In the genomic region with DNA sequence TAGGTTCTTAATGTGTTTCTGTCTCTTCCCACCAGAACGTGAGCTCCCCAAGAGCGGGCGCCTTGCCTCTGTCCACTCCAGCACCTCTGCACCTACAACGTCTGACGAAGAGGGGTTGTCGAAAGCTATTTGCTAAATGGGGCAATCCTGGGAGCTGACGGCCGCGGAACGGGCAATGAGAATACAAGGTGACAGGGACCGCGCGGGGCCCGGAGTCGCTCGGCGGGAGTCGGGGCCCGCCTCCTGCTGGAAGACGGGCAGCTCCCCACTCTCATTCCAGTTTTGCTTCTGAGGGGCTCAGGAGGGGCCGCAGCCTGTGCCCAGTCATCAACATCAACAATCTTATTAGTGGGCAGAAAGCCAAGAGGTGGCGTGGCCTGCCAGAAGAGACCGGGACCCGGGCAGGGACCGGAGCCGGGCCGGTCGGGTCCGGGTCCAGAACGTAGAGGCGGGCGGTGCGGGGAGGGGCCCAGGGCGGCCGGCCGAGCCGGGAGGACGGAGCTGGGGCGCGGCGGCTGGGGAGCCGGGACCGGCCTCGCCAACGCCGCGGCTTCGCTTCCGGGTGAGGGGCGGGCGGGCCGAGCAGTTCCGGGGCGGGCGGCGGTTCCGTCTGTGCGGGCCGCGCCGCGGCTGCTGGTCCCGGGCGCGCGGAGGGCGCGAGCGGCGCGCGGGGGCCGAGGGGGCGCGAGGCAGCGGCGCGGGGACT, we compare ENCODE assay signal across 9 cellular contexts. TPM values are rescaled to one million over a fixed set of nuclear protein-coding genes. Genes with fewer than 3 reads are reported as not detected.
DNase-seq lines count a peak whose midpoint lies in the region; ATAC-seq, FAIRE-seq and TF ChIP-seq lines count a peak whose summit lies in the region.
"Had no signal": no experiment of that assay in that cellular context is flagged by ENCODE, and none has a peak within 500 bp of the region (broad histone marks: within the 10 kb centered on the region; RNA-seq: fewer than 3 reads in every experiment).

Gene MOSMO (plus strand): TSS at position 603 of the 706 bp plus-strand sequence. CDS start 191 bp downstream, outside the sequence.

- H3K4me3 Mint-ChIP-seq in CD14-positive monocyte (peak within 1 kb of the TSS; percentile 91 to 95), immature natural killer cell (peak within 1 kb of the TSS; percentile 86 to 92 (median 88))

- peak within 1 kb of the TSS; percentile 81 for H3K9ac ChIP-seq in mammary epithelial cell (ENCODE audit: insufficient read depth, low read length)

- H3K27ac Mint-ChIP-seq in CD14-positive monocyte, result peak within 1 kb of the TSS; percentile 60 to 85 (median 72)
- peak within 1 kb of the TSS; percentile 75 to 93 (median 80) for H3K27ac Mint-ChIP-seq in immature natural killer cell

- H3K27me3 Mint-ChIP-seq in CD14-positive monocyte (ENCODE audit: low read depth in 3 of 3) (peaks cover 5 to 19% (median 7%) of the 10 kb centered on the region in 3 donors), immature natural killer cell (ENCODE audit: low read depth in 3 of 3) (peaks cover 0 to 5% (median 0%) of the 10 kb centered on the region in 3 donors)

- TF ChIP-seq CTCF in CD14-positive monocyte (IDR thresholded peaks at IDR 0.05) (peak; percentile 8), mammary epithelial cell (conservative IDR thresholded peaks at IDR 0.05 in 1 of 2, IDR thresholded peaks at IDR 0.05 in 1 of 2; ENCODE audit: extremely low read depth in 1 of 2, insufficient read depth in 1 of 2, low read depth in 1 of 2, low read length in 2 of 2) (peak in 1 of 2 donors; percentile 14)

- no peaks in the 10 kb centered on the region for H4K20me1 ChIP-seq in mammary epithelial cell (ENCODE audit: insufficient read depth, low read length)

- peak within 1 kb of the TSS; percentile 83 for H3K27ac ChIP-seq in mammary epithelial cell (ENCODE audit: insufficient read depth, low read depth, low read length)
- H3K27ac ChIP-seq in small intestine (ENCODE audit: low read depth in 1 of 2, low read length in 1 of 2), result peak within 1 kb of the TSS; percentile 70 to 91

- DNase-seq in CD14-positive monocyte (ENCODE audit: low spot score), result peak; percentile 57
- peak; percentile 81 for DNase-seq in MG63
- DNase-seq in UCSD-AML1 (lab: John Stamatoyannopoulos, UW; ENCODE audit: unreplicated experiment), result peak; percentile 65
- DNase-seq in mammary epithelial cell, result peak; percentile 68
- DNase-seq in immature natural killer cell, result peak; percentile 61 to 69 (median 67)
- peak; percentile 65 for DNase-seq in small intestine

- dilution Hi-C loops in mammary epithelial cell (cut with HindIII; ENCODE audit: low sequenced_read_pairs), result no loop called here

- H2AFZ ChIP-seq in mammary epithelial cell (ENCODE audit: low read depth, low read length), result peak within 1 kb of the TSS; percentile 92

- peaks cover 62% of the 10 kb centered on the region for H3K79me2 ChIP-seq in mammary epithelial cell (ENCODE audit: insufficient read depth, low read length)

- H3K27me3 ChIP-seq in MG63, result no peaks in the 10 kb centered on the region; the same call in 1 of the 2 replicates
- H3K27me3 ChIP-seq in mammary epithelial cell (ENCODE audit: insufficient read depth, low read length), result no peaks in the 10 kb centered on the region
- H3K27me3 ChIP-seq in small intestine (ENCODE audit: control insufficient read depth in 2 of 2, insufficient read depth in 2 of 2, low read length in 2 of 2), result no peaks in the 10 kb centered on the region

- CTCF ChIA-PET in mammary epithelial cell (lab: Charles Lee; ENCODE audit: low non-redundant PET), result interaction anchor here (0.6 to 1.4 kb wide), 3 partner anchors 19 to 70 kb away, joined by 4 to 9 read pairs (median 8); no protein-coding TSS in a partner anchor

- WGBS in mammary epithelial cell (ENCODE audit: low coverage, missing lambda C conversion rate), result 0% methylated on average over 2 of the region's 78 CpGs
- WGBS in small intestine, 3 donors, result 0 to 1% (median 1%) methylated on average over 50 to 78 of the region's 78 CpGs

- H3K4me3 ChIP-seq in MG63 (peak within 1 kb of the TSS; percentile 96), mammary epithelial cell (replicated peaks in 1 of 3; ENCODE audit: insufficient read depth in 1 of 3, low read depth in 2 of 3, low read length in 3 of 3) (peak within 1 kb of the TSS; percentile 96 to 99 (median 97)), small intestine (ENCODE audit: low read depth in 1 of 2, low read length in 2 of 2) (peak within 1 kb of the TSS; percentile 95 to 96)

- in situ Hi-C loops in mammary epithelial cell (cut with MboI; ENCODE audit: low sequenced_read_pairs in 2 of 2), result loop anchor here in 1 of 2 donors (5.0 kb wide), 1 partner anchor 65 kb away; no protein-coding TSS in a partner anchor

- TSS peak; percentile 51 for BruUV-seq in mammary epithelial cell (replicated peaks; lab: Mats Ljungman, UMichigan)

- no peaks in the 10 kb centered on the region for H3K9me3 ChIP-seq in MG63
- H3K9me3 ChIP-seq in mammary epithelial cell (replicated peaks; ENCODE audit: insufficient read depth, low read length), result no peaks in the 10 kb centered on the region
- no peaks in the 10 kb centered on the region for H3K9me3 ChIP-seq in small intestine (ENCODE audit: control insufficient read depth, low read depth)

- no peak for FAIRE-seq in small intestine (lab: Jason Lieb, UNC)
- FAIRE-seq: colon had no signal

- H3K9me3 Mint-ChIP-seq in CD14-positive monocyte (no peaks in the 10 kb centered on the region), immature natural killer cell (no peaks in the 10 kb centered on the region)

- H3K36me3 Mint-ChIP-seq in CD14-positive monocyte (peaks cover 0 to 2% of the 10 kb centered on the region in 2 donors), immature natural killer cell (no peaks in the 10 kb centered on the region)

- peak within 1 kb of the TSS; percentile 89 for H3K4me2 ChIP-seq in mammary epithelial cell (ENCODE audit: insufficient read depth, low read depth, low read length)

- H3K4me1 ChIP-seq in mammary epithelial cell (ENCODE audit: insufficient read depth, low read length), result peaks cover 30% of the 10 kb centered on the region
- H3K4me1 ChIP-seq in small intestine (ENCODE audit: control insufficient read depth in 2 of 2, insufficient read depth in 1 of 2, low read depth in 1 of 2, low read length in 1 of 2), result peaks cover 2 to 6% of the 10 kb centered on the region in 2 donors

- intact Hi-C loops in CD14-positive monocyte (cut with micrococcal nuclease), result no loop called here
- intact Hi-C loops in mammary epithelial cell (cut with micrococcal nuclease), result loop anchor here (1.0 to 10.0 kb wide), 2 partner anchors 19 to 287 kb away; partner anchors contain the start of gene POLR3E

- H3K4me1 Mint-ChIP-seq in CD14-positive monocyte, result peaks cover 30% of the 10 kb centered on the region
- peaks cover 31 to 54% of the 10 kb centered on the region in 2 donors for H3K4me1 Mint-ChIP-seq in immature natural killer cell

- peaks cover 3% of the 10 kb centered on the region; the same call in 1 of the 2 replicates for H3K36me3 ChIP-seq in MG63
- H3K36me3 ChIP-seq in mammary epithelial cell (ENCODE audit: insufficient read depth, low read length), result no peaks in the 10 kb centered on the region
- no peaks in the 10 kb centered on the region for H3K36me3 ChIP-seq in small intestine (ENCODE audit: control insufficient read depth in 2 of 2, insufficient read depth in 2 of 2, low read length in 2 of 2)

- peak; percentile 74 for ATAC-seq in GM19463 (IDR thresholded peaks at IDR 0.05; ENCODE audit: unreplicated experiment)
- no peak for ATAC-seq in HG02571 (IDR thresholded peaks at IDR 0.05; ENCODE audit: unreplicated experiment)

RNA-seq across cellular contexts. Expression of gene MOSMO, which starts in this region (rescaled TPM):
- 1 to 10 TPM in 1 of 2 donors, under 1 TPM in 1; 0.95 to 2.5 TPM for polyA plus RNA-seq in CD14-positive monocyte
- total RNA-seq in MG63 (2014; rRNA removed; shearing (Covaris generic); ENCODE audit: low replicate concordance), result 5.6 and 17.6 TPM in 2 replicates
- total RNA-seq in mammary epithelial cell, result 10 to 100 TPM; 19.0 to 34.8 TPM
- 22.6 TPM for polyA plus RNA-seq in mammary epithelial cell
- 23.4 TPM for polyA minus RNA-seq in mammary epithelial cell
- polyA plus RNA-seq in immature natural killer cell, result 1 to 10 TPM; 1.7 to 3.7 (median 3.2) TPM
- polyA plus RNA-seq in small intestine, result 1 to 10 TPM; 3.2 to 7.3 (median 5.6) TPM
